Comparison of ENCODE assay signal across 1 cellular context in the genomic region with DNA sequence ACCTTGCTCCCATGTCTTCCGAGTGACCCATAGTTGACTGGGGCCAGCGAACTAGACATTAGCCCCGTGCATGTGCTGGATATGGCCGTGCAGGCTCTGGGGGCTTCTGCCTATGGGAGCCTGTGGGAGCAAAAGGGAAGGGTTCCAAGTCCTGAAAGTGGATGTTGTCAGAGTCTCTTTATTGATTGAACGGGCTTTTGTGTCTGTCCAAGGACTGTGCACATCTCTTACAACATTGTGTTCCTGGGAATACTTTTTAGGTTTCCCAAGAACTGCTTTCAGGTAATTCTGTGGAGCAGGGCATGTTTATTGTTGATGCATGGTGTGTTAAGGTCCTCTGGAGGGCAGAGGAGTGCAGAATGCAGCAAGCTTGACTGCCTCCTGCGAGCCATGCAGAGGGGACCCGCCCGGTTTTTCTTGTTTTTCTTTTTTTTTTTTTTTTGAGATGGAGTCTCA.
TF ChIP-seq lines count a peak whose summit lies in the region.

No MANE protein-coding gene starts in this region.

TF ChIP-seq in HepG2, 621 proteins besides CTCF, POLR2A, EP300 and RAD21 (continued from another document and continues in another):
- TF ChIP-seq, protein P1, sequence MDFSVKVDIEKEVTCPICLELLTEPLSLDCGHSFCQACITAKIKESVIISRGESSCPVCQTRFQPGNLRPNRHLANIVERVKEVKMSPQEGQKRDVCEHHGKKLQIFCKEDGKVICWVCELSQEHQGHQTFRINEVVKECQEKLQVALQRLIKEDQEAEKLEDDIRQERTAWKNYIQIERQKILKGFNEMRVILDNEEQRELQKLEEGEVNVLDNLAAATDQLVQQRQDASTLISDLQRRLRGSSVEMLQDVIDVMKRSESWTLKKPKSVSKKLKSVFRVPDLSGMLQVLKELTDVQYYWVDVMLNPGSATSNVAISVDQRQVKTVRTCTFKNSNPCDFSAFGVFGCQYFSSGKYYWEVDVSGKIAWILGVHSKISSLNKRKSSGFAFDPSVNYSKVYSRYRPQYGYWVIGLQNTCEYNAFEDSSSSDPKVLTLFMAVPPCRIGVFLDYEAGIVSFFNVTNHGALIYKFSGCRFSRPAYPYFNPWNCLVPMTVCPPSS (IDR thresholded peaks at IDR 0.05): no peak
- TF ChIP-seq NFE2L2 (IDR thresholded peaks at IDR 0.05; ENCODE audit: low read length): no peak
- peak; percentile 61; the same call in 1 of the 2 replicates for TF ChIP-seq CEBPB (IDR thresholded peaks at IDR 0.05; ENCODE audit: borderline replicate concordance, low read depth, low read length)
- TF ChIP-seq, protein P2, sequence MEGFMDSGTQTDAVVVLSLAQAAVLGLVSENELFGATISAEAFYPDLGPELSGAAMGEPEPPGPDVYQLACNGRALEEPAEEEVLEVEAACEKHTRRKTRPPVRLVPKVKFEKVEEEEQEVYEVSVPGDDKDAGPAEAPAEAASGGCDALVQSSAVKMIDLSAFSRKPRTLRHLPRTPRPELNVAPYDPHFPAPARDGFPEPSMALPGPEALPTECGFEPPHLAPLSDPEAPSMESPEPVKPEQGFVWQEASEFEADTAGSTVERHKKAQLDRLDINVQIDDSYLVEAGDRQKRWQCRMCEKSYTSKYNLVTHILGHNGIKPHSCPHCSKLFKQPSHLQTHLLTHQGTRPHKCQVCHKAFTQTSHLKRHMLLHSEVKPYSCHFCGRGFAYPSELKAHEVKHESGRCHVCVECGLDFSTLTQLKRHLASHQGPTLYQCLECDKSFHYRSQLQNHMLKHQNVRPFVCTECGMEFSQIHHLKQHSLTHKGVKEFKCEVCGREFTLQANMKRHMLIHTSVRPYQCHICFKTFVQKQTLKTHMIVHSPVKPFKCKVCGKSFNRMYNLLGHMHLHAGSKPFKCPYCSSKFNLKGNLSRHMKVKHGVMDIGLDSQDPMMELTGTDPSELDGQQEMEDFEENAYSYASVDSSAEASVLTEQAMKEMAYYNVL (CRISPR knock-in tag; IDR thresholded peaks at IDR 0.05; ENCODE audit: borderline replicate concordance): no peak
- TF ChIP-seq XRCC5 (optimal IDR thresholded peaks at IDR 0.05; ENCODE audit: low read length): no peak
- TF ChIP-seq MXI1 (IDR thresholded peaks at IDR 0.05; ENCODE audit: borderline replicate concordance, low read depth, low read length): no peak
- no peak for TF ChIP-seq ZFP36 (IDR thresholded peaks at IDR 0.05; ENCODE audit: borderline replicate concordance, low read depth, low read length, partially characterized antibody)
- TF ChIP-seq NFYC (CRISPR knock-in tag; IDR thresholded peaks at IDR 0.05): no peak
- TF ChIP-seq NFRKB (IDR thresholded peaks at IDR 0.05): no peak
- no peak for TF ChIP-seq PITX1 (CRISPR knock-in tag; IDR thresholded peaks at IDR 0.05)
- TF ChIP-seq CCDC6 (CRISPR knock-in tag; IDR thresholded peaks at IDR 0.05): peak; percentile 18; the same call in 1 of the 2 replicates
- TF ChIP-seq PHF5A (CRISPR knock-in tag; IDR thresholded peaks at IDR 0.05; ENCODE audit: low read depth, unreplicated experiment): no peak
- no peak for TF ChIP-seq HMG20B (CRISPR knock-in tag; conservative IDR thresholded peaks at IDR 0.05)
- TF ChIP-seq ZNF432 (CRISPR knock-in tag; IDR thresholded peaks at IDR 0.05; ENCODE audit: borderline replicate concordance): no peak
- TF ChIP-seq ZNF546 (CRISPR knock-in tag; conservative IDR thresholded peaks at IDR 0.05): no peak
- 0 out of 2 replicates have a peak, but pooled peaks have one; percentile 9 for TF ChIP-seq ZNF777 (CRISPR knock-in tag; IDR thresholded peaks at IDR 0.05)
- no peak for TF ChIP-seq PLRG1 (conservative IDR thresholded peaks at IDR 0.05)
- TF ChIP-seq, protein P3, sequence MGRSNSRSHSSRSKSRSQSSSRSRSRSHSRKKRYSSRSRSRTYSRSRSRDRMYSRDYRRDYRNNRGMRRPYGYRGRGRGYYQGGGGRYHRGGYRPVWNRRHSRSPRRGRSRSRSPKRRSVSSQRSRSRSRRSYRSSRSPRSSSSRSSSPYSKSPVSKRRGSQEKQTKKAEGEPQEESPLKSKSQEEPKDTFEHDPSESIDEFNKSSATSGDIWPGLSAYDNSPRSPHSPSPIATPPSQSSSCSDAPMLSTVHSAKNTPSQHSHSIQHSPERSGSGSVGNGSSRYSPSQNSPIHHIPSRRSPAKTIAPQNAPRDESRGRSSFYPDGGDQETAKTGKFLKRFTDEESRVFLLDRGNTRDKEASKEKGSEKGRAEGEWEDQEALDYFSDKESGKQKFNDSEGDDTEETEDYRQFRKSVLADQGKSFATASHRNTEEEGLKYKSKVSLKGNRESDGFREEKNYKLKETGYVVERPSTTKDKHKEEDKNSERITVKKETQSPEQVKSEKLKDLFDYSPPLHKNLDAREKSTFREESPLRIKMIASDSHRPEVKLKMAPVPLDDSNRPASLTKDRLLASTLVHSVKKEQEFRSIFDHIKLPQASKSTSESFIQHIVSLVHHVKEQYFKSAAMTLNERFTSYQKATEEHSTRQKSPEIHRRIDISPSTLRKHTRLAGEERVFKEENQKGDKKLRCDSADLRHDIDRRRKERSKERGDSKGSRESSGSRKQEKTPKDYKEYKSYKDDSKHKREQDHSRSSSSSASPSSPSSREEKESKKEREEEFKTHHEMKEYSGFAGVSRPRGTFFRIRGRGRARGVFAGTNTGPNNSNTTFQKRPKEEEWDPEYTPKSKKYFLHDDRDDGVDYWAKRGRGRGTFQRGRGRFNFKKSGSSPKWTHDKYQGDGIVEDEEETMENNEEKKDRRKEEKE (IDR thresholded peaks at IDR 0.05): no peak
- TF ChIP-seq ZSCAN25 (CRISPR knock-in tag; IDR thresholded peaks at IDR 0.05): no peak
- TF ChIP-seq, protein P4, sequence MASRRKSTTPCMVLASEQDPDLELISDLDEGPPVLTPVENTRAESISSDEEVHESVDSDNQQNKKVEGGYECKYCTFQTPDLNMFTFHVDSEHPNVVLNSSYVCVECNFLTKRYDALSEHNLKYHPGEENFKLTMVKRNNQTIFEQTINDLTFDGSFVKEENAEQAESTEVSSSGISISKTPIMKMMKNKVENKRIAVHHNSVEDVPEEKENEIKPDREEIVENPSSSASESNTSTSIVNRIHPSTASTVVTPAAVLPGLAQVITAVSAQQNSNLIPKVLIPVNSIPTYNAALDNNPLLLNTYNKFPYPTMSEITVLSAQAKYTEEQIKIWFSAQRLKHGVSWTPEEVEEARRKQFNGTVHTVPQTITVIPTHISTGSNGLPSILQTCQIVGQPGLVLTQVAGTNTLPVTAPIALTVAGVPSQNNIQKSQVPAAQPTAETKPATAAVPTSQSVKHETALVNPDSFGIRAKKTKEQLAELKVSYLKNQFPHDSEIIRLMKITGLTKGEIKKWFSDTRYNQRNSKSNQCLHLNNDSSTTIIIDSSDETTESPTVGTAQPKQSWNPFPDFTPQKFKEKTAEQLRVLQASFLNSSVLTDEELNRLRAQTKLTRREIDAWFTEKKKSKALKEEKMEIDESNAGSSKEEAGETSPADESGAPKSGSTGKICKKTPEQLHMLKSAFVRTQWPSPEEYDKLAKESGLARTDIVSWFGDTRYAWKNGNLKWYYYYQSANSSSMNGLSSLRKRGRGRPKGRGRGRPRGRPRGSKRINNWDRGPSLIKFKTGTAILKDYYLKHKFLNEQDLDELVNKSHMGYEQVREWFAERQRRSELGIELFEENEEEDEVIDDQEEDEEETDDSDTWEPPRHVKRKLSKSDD (CRISPR knock-in tag; IDR thresholded peaks at IDR 0.05; ENCODE audit: low read depth): no peak
- TF ChIP-seq, protein P5, sequence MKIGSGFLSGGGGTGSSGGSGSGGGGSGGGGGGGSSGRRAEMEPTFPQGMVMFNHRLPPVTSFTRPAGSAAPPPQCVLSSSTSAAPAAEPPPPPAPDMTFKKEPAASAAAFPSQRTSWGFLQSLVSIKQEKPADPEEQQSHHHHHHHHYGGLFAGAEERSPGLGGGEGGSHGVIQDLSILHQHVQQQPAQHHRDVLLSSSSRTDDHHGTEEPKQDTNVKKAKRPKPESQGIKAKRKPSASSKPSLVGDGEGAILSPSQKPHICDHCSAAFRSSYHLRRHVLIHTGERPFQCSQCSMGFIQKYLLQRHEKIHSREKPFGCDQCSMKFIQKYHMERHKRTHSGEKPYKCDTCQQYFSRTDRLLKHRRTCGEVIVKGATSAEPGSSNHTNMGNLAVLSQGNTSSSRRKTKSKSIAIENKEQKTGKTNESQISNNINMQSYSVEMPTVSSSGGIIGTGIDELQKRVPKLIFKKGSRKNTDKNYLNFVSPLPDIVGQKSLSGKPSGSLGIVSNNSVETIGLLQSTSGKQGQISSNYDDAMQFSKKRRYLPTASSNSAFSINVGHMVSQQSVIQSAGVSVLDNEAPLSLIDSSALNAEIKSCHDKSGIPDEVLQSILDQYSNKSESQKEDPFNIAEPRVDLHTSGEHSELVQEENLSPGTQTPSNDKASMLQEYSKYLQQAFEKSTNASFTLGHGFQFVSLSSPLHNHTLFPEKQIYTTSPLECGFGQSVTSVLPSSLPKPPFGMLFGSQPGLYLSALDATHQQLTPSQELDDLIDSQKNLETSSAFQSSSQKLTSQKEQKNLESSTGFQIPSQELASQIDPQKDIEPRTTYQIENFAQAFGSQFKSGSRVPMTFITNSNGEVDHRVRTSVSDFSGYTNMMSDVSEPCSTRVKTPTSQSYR (CRISPR knock-in tag; IDR thresholded peaks at IDR 0.05; ENCODE audit: borderline replicate concordance): no peak
- no peak for TF ChIP-seq ATF7 (IDR thresholded peaks at IDR 0.05)
- no peak for TF ChIP-seq ATF7 (CRISPR knock-in tag; IDR thresholded peaks at IDR 0.05)
- TF ChIP-seq ZNF136 (CRISPR knock-in tag; IDR thresholded peaks at IDR 0.05; ENCODE audit: low read depth): no peak
- no peak for TF ChIP-seq ZNF737 (CRISPR knock-in tag; IDR thresholded peaks at IDR 0.05; ENCODE audit: borderline replicate concordance)
- no peak for TF ChIP-seq CBX5 (CRISPR knock-in tag; IDR thresholded peaks at IDR 0.05; ENCODE audit: borderline replicate concordance)
- no peak for TF ChIP-seq ZNF20 (CRISPR knock-in tag; IDR thresholded peaks at IDR 0.05)
- no peak for TF ChIP-seq ZNF747 (CRISPR knock-in tag; IDR thresholded peaks at IDR 0.05; ENCODE audit: borderline replicate concordance)
- no peak for TF ChIP-seq KLF12 (CRISPR knock-in tag; IDR thresholded peaks at IDR 0.05; ENCODE audit: borderline replicate concordance)
- no peak for TF ChIP-seq SMAD9 (CRISPR knock-in tag; IDR thresholded peaks at IDR 0.05)
- no peak for TF ChIP-seq PHB2 (IDR thresholded peaks at IDR 0.05; ENCODE audit: partially characterized antibody)
- TF ChIP-seq ZNF430 (CRISPR knock-in tag; IDR thresholded peaks at IDR 0.05): no peak
- TF ChIP-seq, protein P6, sequence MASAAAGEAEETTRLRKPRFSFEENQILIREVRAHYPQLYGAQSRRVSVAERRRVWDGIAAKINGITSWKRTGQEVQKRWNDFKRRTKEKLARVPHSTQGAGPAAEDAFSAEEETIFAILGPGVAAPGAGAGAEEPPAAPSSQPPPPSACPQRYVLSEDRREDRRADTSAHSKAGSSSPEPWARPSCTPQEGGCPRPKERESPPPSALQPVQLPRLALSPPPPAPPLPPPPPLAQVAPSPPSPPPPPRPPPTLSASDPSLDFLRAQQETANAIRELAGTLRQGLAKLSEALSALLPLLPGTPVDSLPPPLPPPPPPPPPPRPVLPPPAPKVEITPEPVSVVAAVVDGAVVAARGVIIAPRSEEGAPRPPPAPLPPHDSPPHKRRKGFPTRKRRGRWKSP (CRISPR knock-in tag; IDR thresholded peaks at IDR 0.05): no peak
- TF ChIP-seq BRD4 (CRISPR knock-in tag; IDR thresholded peaks at IDR 0.05): no peak
- no peak for TF ChIP-seq ZNF235 (CRISPR knock-in tag; IDR thresholded peaks at IDR 0.05; ENCODE audit: borderline replicate concordance)
- TF ChIP-seq SP140L (CRISPR knock-in tag; IDR thresholded peaks at IDR 0.05; ENCODE audit: borderline replicate concordance): no peak
- no peak for TF ChIP-seq CREB1 (IDR thresholded peaks at IDR 0.05)
- TF ChIP-seq CREB1 (CRISPR knock-in tag; IDR thresholded peaks at IDR 0.05): no peak
- TF ChIP-seq ZBTB7A (CRISPR knock-in tag; IDR thresholded peaks at IDR 0.05): no peak
- no peak for TF ChIP-seq DR1 (CRISPR knock-in tag; IDR thresholded peaks at IDR 0.05)
- TF ChIP-seq ZNF577 (CRISPR knock-in tag; IDR thresholded peaks at IDR 0.05; ENCODE audit: borderline replicate concordance, low read depth): no peak
- TF ChIP-seq ZNF251 (CRISPR knock-in tag; IDR thresholded peaks at IDR 0.05): no peak
- TF ChIP-seq REPIN1 (CRISPR knock-in tag; IDR thresholded peaks at IDR 0.05; ENCODE audit: borderline replicate concordance, low read depth): no peak
- TF ChIP-seq, protein P7, sequence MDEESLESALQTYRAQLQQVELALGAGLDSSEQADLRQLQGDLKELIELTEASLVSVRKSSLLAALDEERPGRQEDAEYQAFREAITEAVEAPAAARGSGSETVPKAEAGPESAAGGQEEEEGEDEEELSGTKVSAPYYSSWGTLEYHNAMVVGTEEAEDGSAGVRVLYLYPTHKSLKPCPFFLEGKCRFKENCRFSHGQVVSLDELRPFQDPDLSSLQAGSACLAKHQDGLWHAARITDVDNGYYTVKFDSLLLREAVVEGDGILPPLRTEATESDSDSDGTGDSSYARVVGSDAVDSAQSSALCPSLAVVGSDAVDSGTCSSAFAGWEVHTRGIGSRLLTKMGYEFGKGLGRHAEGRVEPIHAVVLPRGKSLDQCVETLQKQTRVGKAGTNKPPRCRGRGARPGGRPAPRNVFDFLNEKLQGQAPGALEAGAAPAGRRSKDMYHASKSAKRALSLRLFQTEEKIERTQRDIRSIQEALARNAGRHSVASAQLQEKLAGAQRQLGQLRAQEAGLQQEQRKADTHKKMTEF (CRISPR knock-in tag; IDR thresholded peaks at IDR 0.05): no peak
- TF ChIP-seq, protein P8, sequence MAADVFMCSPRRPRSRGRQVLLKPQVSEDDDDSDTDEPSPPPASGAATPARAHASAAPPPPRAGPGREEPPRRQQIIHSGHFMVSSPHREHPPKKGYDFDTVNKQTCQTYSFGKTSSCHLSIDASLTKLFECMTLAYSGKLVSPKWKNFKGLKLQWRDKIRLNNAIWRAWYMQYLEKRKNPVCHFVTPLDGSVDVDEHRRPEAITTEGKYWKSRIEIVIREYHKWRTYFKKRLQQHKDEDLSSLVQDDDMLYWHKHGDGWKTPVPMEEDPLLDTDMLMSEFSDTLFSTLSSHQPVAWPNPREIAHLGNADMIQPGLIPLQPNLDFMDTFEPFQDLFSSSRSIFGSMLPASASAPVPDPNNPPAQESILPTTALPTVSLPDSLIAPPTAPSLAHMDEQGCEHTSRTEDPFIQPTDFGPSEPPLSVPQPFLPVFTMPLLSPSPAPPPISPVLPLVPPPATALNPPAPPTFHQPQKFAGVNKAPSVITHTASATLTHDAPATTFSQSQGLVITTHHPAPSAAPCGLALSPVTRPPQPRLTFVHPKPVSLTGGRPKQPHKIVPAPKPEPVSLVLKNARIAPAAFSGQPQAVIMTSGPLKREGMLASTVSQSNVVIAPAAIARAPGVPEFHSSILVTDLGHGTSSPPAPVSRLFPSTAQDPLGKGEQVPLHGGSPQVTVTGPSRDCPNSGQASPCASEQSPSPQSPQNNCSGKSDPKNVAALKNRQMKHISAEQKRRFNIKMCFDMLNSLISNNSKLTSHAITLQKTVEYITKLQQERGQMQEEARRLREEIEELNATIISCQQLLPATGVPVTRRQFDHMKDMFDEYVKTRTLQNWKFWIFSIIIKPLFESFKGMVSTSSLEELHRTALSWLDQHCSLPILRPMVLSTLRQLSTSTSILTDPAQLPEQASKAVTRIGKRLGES (CRISPR knock-in tag; IDR thresholded peaks at IDR 0.05; ENCODE audit: borderline replicate concordance): no peak
- TF ChIP-seq FOXK2 (IDR thresholded peaks at IDR 0.05): peak; percentile 87; the same call in 1 of the 2 replicates
- TF ChIP-seq ZNF567 (CRISPR knock-in tag; IDR thresholded peaks at IDR 0.05; ENCODE audit: borderline replicate concordance): no peak
- TF ChIP-seq RCOR2 (CRISPR knock-in tag; IDR thresholded peaks at IDR 0.05): no peak
- TF ChIP-seq ADNP (CRISPR knock-in tag; IDR thresholded peaks at IDR 0.05): no peak
